ENCODE assay signal across 21 cellular contexts in the genomic region with DNA sequence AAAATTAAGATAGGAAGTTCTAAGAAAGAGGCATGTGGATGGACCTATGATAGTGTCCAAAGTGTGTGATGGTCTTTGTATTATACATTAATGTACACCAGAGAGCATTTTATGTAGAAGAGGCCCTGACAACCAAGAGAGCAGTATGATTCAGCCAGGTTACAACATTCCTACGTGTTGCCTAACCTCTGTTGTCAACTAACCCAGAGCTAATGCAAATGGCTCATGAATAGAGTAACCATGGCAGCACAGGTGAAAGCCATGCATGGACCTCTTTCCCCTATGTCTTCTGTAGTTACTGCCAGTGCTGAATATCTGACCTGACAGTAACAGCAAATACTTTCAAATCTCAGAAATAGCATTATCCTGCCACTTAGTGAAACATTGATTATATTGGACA.
DNase-seq lines count a peak whose midpoint lies in the region; ATAC-seq, FAIRE-seq and TF ChIP-seq lines count a peak whose summit lies in the region.
"Had no signal": no experiment of that assay in that cellular context is flagged by ENCODE, and none has a peak within 500 bp of the region (broad histone marks: within the 10 kb centered on the region; RNA-seq: fewer than 3 reads in every experiment).

No MANE protein-coding gene starts in this region.

- H3K4me1 Mint-ChIP-seq in activated CD8-positive, alpha-beta memory T cell treated with anti-CD3 and anti-CD28 coated beads, Interleukin-2, amount 10 ng/mL, durations not matched to agents 7 days and 5 days = no peaks in the 10 kb centered on the region
- H3K4me1 Mint-ChIP-seq: CD4-positive, alpha-beta memory T cell had no signal

- no peaks in the 10 kb centered on the region for H3K79me1 ChIP-seq in trophoblast cell (ENCODE audit: low read length)

- H3K36me3 Mint-ChIP-seq in activated CD8-positive, alpha-beta memory T cell treated with anti-CD3 and anti-CD28 coated beads, Interleukin-2, amount 10 ng/mL, durations not matched to agents 7 days and 5 days = no peaks in the 10 kb centered on the region
- H3K36me3 Mint-ChIP-seq: CD4-positive, alpha-beta memory T cell had no signal

- no peaks in the 10 kb centered on the region for H3K9me3 ChIP-seq in hepatocyte (ENCODE audit: low read depth)
- H3K9me3 ChIP-seq in trophoblast cell (ENCODE audit: insufficient read depth, low read depth, low read length) = no peaks in the 10 kb centered on the region
- H3K9me3 ChIP-seq in tibial nerve = peaks cover 0 to 4% (median 0%) of the 10 kb centered on the region in 4 donors
- H3K9me3 ChIP-seq: BLaER1 treated with 17β-estradiol and CSF1 and Interleukin-3, amounts not matched to agents 10 nM and 100 nM; Caco-2; Peyer's patch had no signal

- H3K4ac ChIP-seq in trophoblast cell (ENCODE audit: low read depth, low read length) = no peak overlapping the region

- H2BK5ac ChIP-seq in trophoblast cell (ENCODE audit: low read depth, low read length, poor library complexity) = no peak overlapping the region

- no peaks in the 10 kb centered on the region for H3K27me3 Mint-ChIP-seq in activated CD8-positive, alpha-beta memory T cell treated with anti-CD3 and anti-CD28 coated beads, Interleukin-2, amount 10 ng/mL, durations not matched to agents 7 days and 5 days
- H3K27me3 Mint-ChIP-seq: CD4-positive, alpha-beta memory T cell had no signal

- CTCF ChIA-PET in activated CD8-positive, alpha-beta memory T cell treated with anti-CD3 and anti-CD28 coated beads, Interleukin-2, amount 10 ng/mL, durations not matched to agents 7 days and 5 days (lab: Charles Lee) = no interaction called here

- H4K20me1 ChIP-seq in hepatocyte (ENCODE audit: insufficient read depth, poor library complexity, severe bottlenecking) = no peaks in the 10 kb centered on the region
- H4K20me1 ChIP-seq: BLaER1 treated with 17β-estradiol and CSF1 and Interleukin-3, amounts not matched to agents 10 nM and 100 nM had no signal

- no peak overlapping the region for H3K4me3 Mint-ChIP-seq in activated CD8-positive, alpha-beta memory T cell treated with anti-CD3 and anti-CD28 coated beads, Interleukin-2, amount 10 ng/mL, durations not matched to agents 7 days and 5 days
- H3K4me3 Mint-ChIP-seq: CD4-positive, alpha-beta memory T cell had no signal

- FAIRE-seq in bronchial epithelial cell (lab: Jason Lieb, UNC) = no peak
- FAIRE-seq in H54 (lab: Jason Lieb, UNC) = no peak
- FAIRE-seq: GM12891 had no signal

- H2BK12ac ChIP-seq in trophoblast cell (ENCODE audit: low read length) = no peak overlapping the region

- no peaks in the 10 kb centered on the region for H3K9me3 Mint-ChIP-seq in activated CD8-positive, alpha-beta memory T cell treated with anti-CD3 and anti-CD28 coated beads, Interleukin-2, amount 10 ng/mL, durations not matched to agents 7 days and 5 days (ENCODE audit: low read depth)

- H4K8ac ChIP-seq in trophoblast cell (ENCODE audit: low read depth, low read length) = no peak overlapping the region

- no peak overlapping the region for H2AFZ ChIP-seq in hepatocyte
- no peak overlapping the region for H2AFZ ChIP-seq in trophoblast cell (ENCODE audit: insufficient read depth, low read length, poor library complexity)

- no peak overlapping the region for H3K9ac ChIP-seq in trophoblast cell (ENCODE audit: low read length)
- H3K9ac ChIP-seq: BLaER1 treated with 17β-estradiol and CSF1 and Interleukin-3, amounts not matched to agents 10 nM and 100 nM had no signal

- peak; percentile 21 to 38 for DNase-seq in NOMO-1 (lab: John Stamatoyannopoulos, UW; ENCODE audit: unreplicated experiment in 2 of 2)
- DNase-seq in NOMO-1 treated with dmso at 0.1 percent for 144 hours (lab: John Stamatoyannopoulos, UW; ENCODE audit: unreplicated experiment) = no peak
- DNase-seq in bronchial epithelial cell (ENCODE audit: low read depth) = peak; percentile 67
- peak; percentile 6 for DNase-seq in hepatocyte (ENCODE audit: low spot score)
- DNase-seq in trophoblast cell = peak; percentile 4 to 58
- DNase-seq in H54 (ENCODE audit: insufficient read length, low spot score) = no peak
- no peak for DNase-seq in tibial nerve (ENCODE audit: low spot score in 2 of 2)
- no peak for DNase-seq in activated CD8-positive, alpha-beta memory T cell treated with anti-CD3 and anti-CD28 coated beads, Interleukin-2, amount 10 ng/mL, durations not matched to agents 7 days and 5 days
- DNase-seq: 8988T; CD4-positive, alpha-beta memory T cell; DMS 273 treated with DMSO at 0.1 percent for 48 hours; MM.1S; NCI-H1048; NCI-H1417 treated with DMSO at 0.1 percent for 48 hours; NCI-H187; NCI-H748 treated with DMSO at 0.1 percent for 48 hours; Peyer's patch; Right ventricle myocardium superior had no signal

- H3K4me3 ChIP-seq in bronchial epithelial cell (ENCODE audit: low read depth, low read length) = no peak overlapping the region
- H3K4me3 ChIP-seq in hepatocyte = no peak overlapping the region
- no peak overlapping the region for H3K4me3 ChIP-seq in trophoblast cell (ENCODE audit: low read depth, low read length)
- H3K4me3 ChIP-seq in tibial nerve = no peak overlapping the region
- H3K4me3 ChIP-seq: BLaER1 treated with 17β-estradiol and CSF1 and Interleukin-3, amounts not matched to agents 10 nM and 100 nM; Peyer's patch had no signal

- no peak overlapping the region for H4K12ac ChIP-seq in trophoblast cell (ENCODE audit: low read depth, low read length)

- WGBS in hepatocyte (ENCODE audit: low lambda C conversion rate, missing lambda C conversion rate) = 40% methylated on average over 1 of the region's 1 CpG
- WGBS in trophoblast cell (ENCODE audit: extremely low coverage, insufficient coverage, insufficient read length) = no CpG with 5 or more reads among the region's 1 CpG
- WGBS in tibial nerve, 2 donors = 55 to 77% methylated on average over 1 of the region's 1 CpG

- H2BK120ac ChIP-seq in trophoblast cell (ENCODE audit: insufficient read depth, low read length, poor library complexity) = no peak overlapping the region

- no peak overlapping the region for H3K18ac ChIP-seq in trophoblast cell (ENCODE audit: low read length)

- H3K27ac Mint-ChIP-seq in activated CD8-positive, alpha-beta memory T cell treated with anti-CD3 and anti-CD28 coated beads, Interleukin-2, amount 10 ng/mL, durations not matched to agents 7 days and 5 days = no peak overlapping the region
- H3K27ac Mint-ChIP-seq: CD4-positive, alpha-beta memory T cell had no signal

- no peaks in the 10 kb centered on the region for H3K4me1 ChIP-seq in hepatocyte (ENCODE audit: insufficient read depth)
- H3K4me1 ChIP-seq in trophoblast cell (ENCODE audit: control insufficient read depth in 1 of 2, insufficient read depth in 2 of 2, low read length in 2 of 2) = no peaks in the 10 kb centered on the region
- no peaks in the 10 kb centered on the region for H3K4me1 ChIP-seq in tibial nerve
- H3K4me1 ChIP-seq: BLaER1 treated with 17β-estradiol and CSF1 and Interleukin-3, amounts not matched to agents 10 nM and 100 nM; Caco-2; Peyer's patch had no signal

- H4K91ac ChIP-seq in trophoblast cell (ENCODE audit: low read depth, low read length) = no peak overlapping the region

- no peak overlapping the region for H3K27ac ChIP-seq in hepatocyte
- H3K27ac ChIP-seq in trophoblast cell (ENCODE audit: low read depth, low read length) = no peak overlapping the region
- no peak overlapping the region for H3K27ac ChIP-seq in tibial nerve
- H3K27ac ChIP-seq: BLaER1 treated with 17β-estradiol and CSF1 and Interleukin-3, amounts not matched to agents 10 nM and 100 nM; Peyer's patch had no signal

- H3K79me2 ChIP-seq in hepatocyte (no peaks in the 10 kb centered on the region), trophoblast cell (ENCODE audit: control insufficient read depth, insufficient read depth, low read length, poor library complexity) (no peaks in the 10 kb centered on the region)

- H3K23ac ChIP-seq in trophoblast cell (ENCODE audit: low read length) = no peak overlapping the region

- no peak for ATAC-seq in activated CD8-positive, alpha-beta memory T cell treated with anti-CD3 and anti-CD28 coated beads, Interleukin-2, amount 10 ng/mL, durations not matched to agents 7 days and 5 days

- H2AK5ac ChIP-seq in trophoblast cell (ENCODE audit: low read length) = no peak overlapping the region

- no peak for TF ChIP-seq CTCF in bronchial epithelial cell (IDR thresholded peaks at IDR 0.05; ENCODE audit: insufficient read depth, low read length, severe bottlenecking)
- TF ChIP-seq CTCF in hepatocyte (IDR thresholded peaks at IDR 0.05; ENCODE audit: poor library complexity) = no peak
- TF ChIP-seq CTCF in tibial nerve (IDR thresholded peaks at IDR 0.05) = no peak

- no peaks in the 10 kb centered on the region for H3K9me2 ChIP-seq in hepatocyte (replicated peaks; ENCODE audit: insufficient read depth)

- H3K14ac ChIP-seq in trophoblast cell (ENCODE audit: low read length) = no peak overlapping the region

- H3K4me2 ChIP-seq in hepatocyte (no peak overlapping the region), trophoblast cell (ENCODE audit: low read length) (no peak overlapping the region)
- H3K4me2 ChIP-seq: BLaER1 treated with 17β-estradiol and CSF1 and Interleukin-3, amounts not matched to agents 10 nM and 100 nM had no signal

- TF ChIP-seq POLR2A in H54 (IDR thresholded peaks at IDR 0.05; ENCODE audit: low read depth, low read length) (no peak), tibial nerve (IDR thresholded peaks at IDR 0.05) (no peak)

- H3K36me3 ChIP-seq in bronchial epithelial cell (ENCODE audit: control insufficient read depth, insufficient read depth, low read length) = no peaks in the 10 kb centered on the region
- no peaks in the 10 kb centered on the region for H3K36me3 ChIP-seq in hepatocyte (replicated peaks; ENCODE audit: insufficient read depth, low read depth)
- no peaks in the 10 kb centered on the region for H3K36me3 ChIP-seq in trophoblast cell (ENCODE audit: control insufficient read depth in 1 of 2, insufficient read depth in 2 of 2, low read length in 2 of 2)
- no peaks in the 10 kb centered on the region for H3K36me3 ChIP-seq in tibial nerve
- H3K36me3 ChIP-seq: BLaER1 treated with 17β-estradiol and CSF1 and Interleukin-3, amounts not matched to agents 10 nM and 100 nM; Peyer's patch had no signal

- TF ChIP-seq EP300 in tibial nerve (IDR thresholded peaks at IDR 0.05) = no peak

- H3K27me3 ChIP-seq in bronchial epithelial cell (ENCODE audit: control insufficient read depth, insufficient read depth, low read length) = no peaks in the 10 kb centered on the region
- no peaks in the 10 kb centered on the region for H3K27me3 ChIP-seq in hepatocyte
- no peaks in the 10 kb centered on the region for H3K27me3 ChIP-seq in trophoblast cell (ENCODE audit: insufficient read depth, low read length)
- no peaks in the 10 kb centered on the region for H3K27me3 ChIP-seq in tibial nerve
- H3K27me3 ChIP-seq: BLaER1 treated with 17β-estradiol and CSF1 and Interleukin-3, amounts not matched to agents 10 nM and 100 nM; Peyer's patch had no signal

Comparison
In these comparisons a context has a peak if more than half of its experiments do, and no peak if none do; other contexts are left out.
1. DNase-seq: peak in NOMO-1 (2 of 2), bronchial epithelial cell (single experiment), hepatocyte (single experiment) and trophoblast cell (2 of 2); none in NOMO-1 treated with dmso at 0.1 percent for 144 hours (single experiment), H54 (single experiment), tibial nerve (0 of 2) and activated CD8-positive, alpha-beta memory T cell treated with anti-CD3 and anti-CD28 coated beads, Interleukin-2, amount 10 ng/mL, durations not matched to agents 7 days and 5 days (single experiment).